Comparison of ENCODE assay signal across 1 cellular context in the genomic region with DNA sequence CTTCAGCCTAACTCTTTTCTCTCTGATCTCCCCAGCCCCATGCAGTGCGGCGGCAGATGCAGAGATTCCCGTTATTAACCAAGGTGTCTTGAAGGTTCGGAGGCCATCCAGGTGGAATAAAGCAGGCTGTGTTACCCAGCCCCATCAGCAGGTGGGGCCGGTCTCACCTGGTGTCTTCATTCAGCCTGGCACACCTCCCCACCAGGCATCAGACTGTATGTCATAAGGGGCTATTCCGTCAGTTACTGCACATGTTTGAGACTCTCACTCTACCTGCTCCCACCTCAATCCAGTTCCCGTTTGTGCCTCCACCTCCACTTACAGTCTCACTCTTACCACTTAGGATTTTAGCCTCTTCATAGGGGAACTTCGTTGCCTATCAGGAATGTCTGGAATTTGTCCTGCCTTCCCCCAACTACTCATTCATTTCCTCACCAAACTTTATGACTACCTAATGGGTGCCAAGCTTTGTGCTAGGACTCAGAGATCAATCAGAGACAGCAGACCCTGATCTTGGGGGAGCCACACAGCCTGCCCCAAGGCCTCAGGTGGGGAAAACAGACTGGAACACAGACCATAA.
TF ChIP-seq lines count a peak whose summit lies in the region.

No MANE protein-coding gene starts in this region.

TF ChIP-seq in GM23338, 12 proteins besides CTCF, POLR2A, EP300 and RAD21 (continued from another document):
- TF ChIP-seq REST (IDR thresholded peaks at IDR 0.05; ENCODE audit: unreplicated experiment) = no peak
